Comparison of ENCODE assay signal across 27 cellular contexts in the genomic region with DNA sequence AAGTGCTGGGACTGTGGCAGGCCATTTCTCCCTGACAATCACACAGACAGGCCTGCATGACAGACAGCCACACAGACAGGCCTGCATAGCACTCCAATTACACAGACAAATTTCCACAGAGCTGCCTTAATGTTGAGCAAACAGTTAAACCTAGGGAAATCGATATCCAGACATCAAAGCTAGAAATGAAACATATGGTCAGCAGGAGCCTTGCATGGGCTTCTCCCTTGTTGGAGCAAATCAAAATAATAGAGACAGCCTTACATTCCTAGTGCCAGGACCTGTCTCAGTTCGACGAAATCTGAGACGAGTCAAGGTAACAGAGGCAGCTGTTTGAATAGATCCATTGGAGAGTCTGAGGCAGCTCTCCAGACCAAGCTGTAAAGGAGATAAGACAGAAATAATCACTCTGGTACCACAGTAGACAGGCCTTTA. TPM values are rescaled to one million over a fixed set of nuclear protein-coding genes. Genes with fewer than 3 reads are reported as not detected.
DNase-seq lines count a peak whose midpoint lies in the region; ATAC-seq, FAIRE-seq and TF ChIP-seq lines count a peak whose summit lies in the region.
"Had no signal": no experiment of that assay in that cellular context is flagged by ENCODE, and none has a peak within 500 bp of the region (broad histone marks: within the 10 kb centered on the region; RNA-seq: fewer than 3 reads in every experiment).

No MANE protein-coding gene starts in this region.

- H3K27me3 Mint-ChIP-seq in GM23338 (ENCODE audit: insufficient read depth, low read depth, poor library complexity) (peaks cover 11% of the 10 kb centered on the region), nephron (ENCODE audit: low read depth) (no peaks in the 10 kb centered on the region)
- peaks cover 3% of the 10 kb centered on the region for H3K27me3 Mint-ChIP-seq in activated T-helper 2 cell treated with anti-CD3 and anti-CD28 coated beads, Interferon-gamma antibody, Interleukin-2, Interleukin-4, amounts not matched to agents 10 μg/mL and 5 μg/mL and 100 μg/mL, durations not matched to agents 14 hours and 24 hours and 36 hours (ENCODE audit: low read depth)

- H3K4me3 Mint-ChIP-seq in GM23338 (no peak overlapping the region), nephron (peak overlapping the region in 1 of 3 experiments; percentile 21)
- no peak overlapping the region for H3K4me3 Mint-ChIP-seq in activated T-helper 2 cell treated with anti-CD3 and anti-CD28 coated beads, Interferon-gamma antibody, Interleukin-2, Interleukin-4, amounts not matched to agents 10 μg/mL and 5 μg/mL and 100 μg/mL, durations not matched to agents 14 hours and 24 hours and 36 hours (ENCODE audit: low read depth)
- H3K4me3 Mint-ChIP-seq: activated T-cell treated with anti-CD3 and anti-CD28 coated beads, Interleukin-2, amount 50 U/mL, for 24 hours; stimulated activated naive B cell treated with anti-CD40 and anti-IgM and Interleukin-4, amounts not matched to agents 10 μg/mL and 1 μg/mL and 100 μg/mL, for 72 hours had no signal

- no peaks in the 10 kb centered on the region for H3F3A ChIP-seq in GM23338 (replicated peaks; ENCODE audit: low read depth)

- TF ChIP-seq POLR2A in K562 (conservative IDR thresholded peaks at IDR 0.05), result no peak

- POLR2A ChIA-PET in K562 (lab: Yijun Ruan, JAX), result interaction anchor here (0.6 to 1.0 kb wide), 2 partner anchors 8 to 382 kb away, joined by 3 to 4 read pairs; no protein-coding TSS in a partner anchor
- POLR2A ChIA-PET in OCI-LY7 (lab: Charles Lee), result no interaction called here

- H3K9me3 ChIP-seq in K562 (replicated peaks; ENCODE audit: control insufficient read depth, insufficient read depth, low read depth, low read length) (no peaks in the 10 kb centered on the region; the same call in 1 of the 2 replicates), OCI-LY7 (ENCODE audit: low read length) (no peaks in the 10 kb centered on the region)
- H3K9me3 ChIP-seq: Caco-2, gastroesophageal sphincter, HAP-1, right atrium auricular region, suprapubic skin had no signal

- H3K36me3 ChIP-seq in GM23338 (ENCODE audit: insufficient read depth) (0 out of 2 replicates have a peak, but pooled peaks cover 9% of the 10 kb centered on the region), K562 (ENCODE audit: control insufficient read depth, insufficient read depth, low read length) (no peaks in the 10 kb centered on the region), OCI-LY7 (ENCODE audit: insufficient read depth, low read length) (no peaks in the 10 kb centered on the region)
- H3K36me3 ChIP-seq: BLaER1 treated with 17β-estradiol and CSF1 and Interleukin-3, amounts not matched to agents 10 nM and 100 nM; gastroesophageal sphincter; HAP-1; right atrium auricular region; suprapubic skin had no signal

- H4K20me1 ChIP-seq in GM23338 (replicated peaks; ENCODE audit: insufficient read depth), result no peaks in the 10 kb centered on the region
- H4K20me1 ChIP-seq in K562 (replicated peaks; ENCODE audit: control insufficient read depth, insufficient read depth, low read length), result no peaks in the 10 kb centered on the region
- no peaks in the 10 kb centered on the region for H4K20me1 ChIP-seq in OCI-LY7 (ENCODE audit: insufficient read depth, low read length)
- H4K20me1 ChIP-seq: BLaER1 treated with 17β-estradiol and CSF1 and Interleukin-3, amounts not matched to agents 10 nM and 100 nM had no signal

- H3K27me3 ChIP-seq in GM23338 (ENCODE audit: insufficient read depth) (no peaks in the 10 kb centered on the region), K562 (ENCODE audit: control insufficient read depth in 2 of 2, insufficient read depth in 2 of 2, low read length in 2 of 2) (peaks cover 0 to 10% of the 10 kb centered on the region in 2 experiments; a peak in 1 of 5 replicates)
- H3K27me3 ChIP-seq: BLaER1 treated with 17β-estradiol and CSF1 and Interleukin-3, amounts not matched to agents 10 nM and 100 nM; gastroesophageal sphincter; right atrium auricular region; suprapubic skin had no signal

- H3K4me1 Mint-ChIP-seq in GM23338 (peaks cover 32% of the 10 kb centered on the region), nephron (peaks cover 66% of the 10 kb centered on the region)
- no peaks in the 10 kb centered on the region for H3K4me1 Mint-ChIP-seq in activated T-helper 2 cell treated with anti-CD3 and anti-CD28 coated beads, Interferon-gamma antibody, Interleukin-2, Interleukin-4, amounts not matched to agents 10 μg/mL and 5 μg/mL and 100 μg/mL, durations not matched to agents 14 hours and 24 hours and 36 hours (ENCODE audit: low read depth)
- H3K4me1 Mint-ChIP-seq: stimulated activated naive B cell treated with anti-CD40 and anti-IgM and Interleukin-4, amounts not matched to agents 10 μg/mL and 1 μg/mL and 100 μg/mL, for 72 hours had no signal

- intact Hi-C loops in K562 (cut with micrococcal nuclease), result no loop called here
- intact Hi-C loops in activated T-helper 2 cell treated with anti-CD3 and anti-CD28 coated beads, Interferon-gamma antibody, Interleukin-2, Interleukin-4, amounts not matched to agents 10 μg/mL and 5 μg/mL and 100 μg/mL, durations not matched to agents 14 hours and 24 hours and 36 hours (cut with micrococcal nuclease), result no loop called here
- intact Hi-C loops in OCI-LY7 (cut with micrococcal nuclease; ENCODE audit: unreplicated experiment), result no loop called here

- TF ChIP-seq CTCF in GM23338 (conservative IDR thresholded peaks at IDR 0.05; ENCODE audit: low read depth in 2 of 2), result no peak
- no peak for TF ChIP-seq CTCF in K562 (IDR thresholded peaks at IDR 0.05 in 2 of 3, conservative IDR thresholded peaks at IDR 0.05 in 1 of 3; ENCODE audit: insufficient read depth in 2 of 3, low read depth in 1 of 3, low read length in 3 of 3)
- TF ChIP-seq CTCF in nephron (IDR thresholded peaks at IDR 0.05; ENCODE audit: unreplicated experiment in 3 of 3), result no peak
- TF ChIP-seq CTCF in OCI-LY7 (conservative IDR thresholded peaks at IDR 0.05; ENCODE audit: low read length), result no peak

- H3K9ac ChIP-seq in K562 (ENCODE audit: insufficient read depth in 1 of 2, low read depth in 2 of 2, low read length in 2 of 2), result no peak overlapping the region
- H3K9ac ChIP-seq: BLaER1 treated with 17β-estradiol and CSF1 and Interleukin-3, amounts not matched to agents 10 nM and 100 nM; parathyroid adenoma had no signal

- FAIRE-seq in K562 (lab: Jason Lieb, UNC), result no peak
- FAIRE-seq: GM19239 had no signal

- H3K27ac Mint-ChIP-seq in GM23338 (no peak overlapping the region), nephron (peak overlapping the region; percentile 88 to 97 (median 90))
- no peak overlapping the region for H3K27ac Mint-ChIP-seq in activated T-helper 2 cell treated with anti-CD3 and anti-CD28 coated beads, Interferon-gamma antibody, Interleukin-2, Interleukin-4, amounts not matched to agents 10 μg/mL and 5 μg/mL and 100 μg/mL, durations not matched to agents 14 hours and 24 hours and 36 hours
- H3K27ac Mint-ChIP-seq: activated T-cell treated with anti-CD3 and anti-CD28 coated beads, Interleukin-2, amount 50 U/mL, for 24 hours; stimulated activated naive B cell treated with anti-CD40 and anti-IgM and Interleukin-4, amounts not matched to agents 10 μg/mL and 1 μg/mL and 100 μg/mL, for 72 hours had no signal

- H3K79me2 ChIP-seq in GM23338 (replicated peaks; ENCODE audit: insufficient read depth) (no peaks in the 10 kb centered on the region), K562 (ENCODE audit: control insufficient read depth, insufficient read depth, low read length) (no peaks in the 10 kb centered on the region), OCI-LY7 (ENCODE audit: insufficient read depth, low read depth, low read length) (no peaks in the 10 kb centered on the region)
- H3K79me2 ChIP-seq: parathyroid adenoma had no signal

- no peak for ATAC-seq in GM23338
- ATAC-seq in K562, result no peak
- ATAC-seq in GM21447 (IDR thresholded peaks at IDR 0.05; ENCODE audit: unreplicated experiment), result no peak
- ATAC-seq: gastroesophageal sphincter; left ventricle myocardium superior; PC-3; Right ventricle myocardium inferior; stimulated activated naive B cell treated with anti-CD40 and anti-IgM and Interleukin-4, amounts not matched to agents 10 μg/mL and 1 μg/mL and 100 μg/mL, for 72 hours had no signal

- H3K9me1 ChIP-seq in K562 (ENCODE audit: control insufficient read depth, insufficient read depth, low read length), result no peaks in the 10 kb centered on the region

- H3K9me3 Mint-ChIP-seq in GM23338, result peaks cover 20% of the 10 kb centered on the region
- H3K9me3 Mint-ChIP-seq in nephron, result peaks cover 8% of the 10 kb centered on the region
- no peaks in the 10 kb centered on the region for H3K9me3 Mint-ChIP-seq in activated T-helper 2 cell treated with anti-CD3 and anti-CD28 coated beads, Interferon-gamma antibody, Interleukin-2, Interleukin-4, amounts not matched to agents 10 μg/mL and 5 μg/mL and 100 μg/mL, durations not matched to agents 14 hours and 24 hours and 36 hours
- H3K9me3 Mint-ChIP-seq: activated T-cell treated with anti-CD3 and anti-CD28 coated beads, Interleukin-2, amount 50 U/mL, for 24 hours had no signal

- H3K27ac ChIP-seq in GM23338 (ENCODE audit: low read depth) (no peak overlapping the region), K562 (ENCODE audit: extremely low read depth, low read depth, low read length) (no peak overlapping the region), OCI-LY7 (ENCODE audit: low read depth, low read length, poor library complexity, severe bottlenecking) (no peak overlapping the region)
- H3K27ac ChIP-seq: BLaER1 treated with 17β-estradiol and CSF1 and Interleukin-3, amounts not matched to agents 10 nM and 100 nM; gastroesophageal sphincter; parathyroid adenoma; right atrium auricular region; suprapubic skin had no signal

- peaks cover 11% of the 10 kb centered on the region for H3K9me2 ChIP-seq in GM23338 (ENCODE audit: insufficient read depth)
- no peaks in the 10 kb centered on the region for H3K9me2 ChIP-seq in OCI-LY7 (ENCODE audit: insufficient read depth, low read length)

- CTCF ChIA-PET in K562 (lab: Yijun Ruan, JAX; ENCODE audit: low intra/inter-chr PET ratio) (no interaction called here), OCI-LY7 (lab: Charles Lee; ENCODE audit: unreplicated experiment) (no interaction called here)

- TF ChIP-seq EP300 in K562 (IDR thresholded peaks at IDR 0.05; ENCODE audit: low read length), result no peak

- DNase-seq in GM23338 (ENCODE audit: low spot score), result no peak
- DNase-seq in NCI-H146 treated with DMSO at 0.1 percent for 48 hours (lab: John Stamatoyannopoulos, UW; ENCODE audit: unreplicated experiment), result peak; percentile 51
- DNase-seq in K562 (ENCODE audit: extremely low read depth in 1 of 4, low spot score in 3 of 4), result peak in 1 of 4 experiments; percentile 14
- no peak for DNase-seq in activated T-helper 2 cell treated with anti-CD3 and anti-CD28 coated beads, Interferon-gamma antibody, Interleukin-2, Interleukin-4, amounts not matched to agents 10 μg/mL and 5 μg/mL and 100 μg/mL, durations not matched to agents 14 hours and 24 hours and 36 hours (ENCODE audit: low spot score)
- DNase-seq in OCI-LY7 (ENCODE audit: low spot score), result no peak
- DNase-seq in stimulated activated CD4-positive, alpha-beta T cell treated with anti-CD3 and anti-CD28 coated beads, Interleukin-12 subunit alpha, Interleukin-12 subunit beta, amount 100 ng/mL, for 4 hours, result no peak
- DNase-seq: activated CD4-positive, alpha-beta T cell treated with anti-CD3 and anti-CD28 coated beads for 48 hours; activated T-cell treated with anti-CD3 and anti-CD28 coated beads, Interleukin-2, amount 50 U/mL, for 24 hours; Caco-2; DND-41; KBM-7; left ventricle myocardium superior; NCI-H1417 treated with DMSO at 0.1 percent for 48 hours; PC-3; stimulated activated CD4-positive, alpha-beta T cell treated with anti-CD3 and anti-CD28 coated beads, Interleukin-15, amount 100 ng/mL, for 24 hours; stimulated activated naive B cell treated with anti-CD40 and anti-IgM and Interleukin-4, amounts not matched to agents 10 μg/mL and 1 μg/mL and 100 μg/mL, for 72 hours had no signal

- no TSS peak for BruUV-seq in K562 (replicated peaks; lab: Mats Ljungman, UMichigan)
- no TSS peak for BruUV-seq in OCI-LY7 (replicated peaks; lab: Mats Ljungman, UMichigan)

- WGBS in K562 (ENCODE audit: insufficient coverage, low coverage, missing lambda C conversion rate), result 4% methylated on average over 4 of the region's 4 CpGs

- in situ Hi-C loops in K562 (cut with MboI), result no loop called here

- H3K4me2 ChIP-seq in GM23338 (no peak overlapping the region), K562 (ENCODE audit: insufficient read depth, low read length) (no peak overlapping the region), OCI-LY7 (ENCODE audit: low read length) (no peak overlapping the region)
- H3K4me2 ChIP-seq: BLaER1 treated with 17β-estradiol and CSF1 and Interleukin-3, amounts not matched to agents 10 nM and 100 nM had no signal

- H2AFZ ChIP-seq in GM23338 (0 out of 2 replicates have a peak overlapping the region, but pooled peaks have one; percentile 61), K562 (ENCODE audit: low read depth, low read length) (0 out of 2 replicates have a peak overlapping the region, but pooled peaks have one; percentile 6), OCI-LY7 (ENCODE audit: low read length) (no peak overlapping the region)
- H2AFZ ChIP-seq: parathyroid adenoma had no signal

- H3K4me3 ChIP-seq in GM23338 (no peak overlapping the region), K562 (no peak overlapping the region), OCI-LY7 (ENCODE audit: low read depth, low read length, poor library complexity, severe bottlenecking) (no peak overlapping the region)
- H3K4me3 ChIP-seq: BLaER1 treated with 17β-estradiol and CSF1 and Interleukin-3, amounts not matched to agents 10 nM and 100 nM; gastroesophageal sphincter; HAP-1; right atrium auricular region; suprapubic skin had no signal

- H3K36me3 Mint-ChIP-seq in GM23338 (ENCODE audit: low read depth), result peaks cover 25% of the 10 kb centered on the region
- H3K36me3 Mint-ChIP-seq in nephron (ENCODE audit: low read depth), result no peaks in the 10 kb centered on the region
- H3K36me3 Mint-ChIP-seq in activated T-helper 2 cell treated with anti-CD3 and anti-CD28 coated beads, Interferon-gamma antibody, Interleukin-2, Interleukin-4, amounts not matched to agents 10 μg/mL and 5 μg/mL and 100 μg/mL, durations not matched to agents 14 hours and 24 hours and 36 hours (ENCODE audit: low read depth), result no peaks in the 10 kb centered on the region
- H3K36me3 Mint-ChIP-seq: stimulated activated naive B cell treated with anti-CD40 and anti-IgM and Interleukin-4, amounts not matched to agents 10 μg/mL and 1 μg/mL and 100 μg/mL, for 72 hours had no signal

- H3K4me1 ChIP-seq in GM23338 (ENCODE audit: insufficient read depth) (peaks cover 31% of the 10 kb centered on the region), K562 (replicated peaks in 1 of 2; ENCODE audit: control insufficient read depth in 2 of 2, insufficient read depth in 2 of 2, low read length in 2 of 2) (no peaks in the 10 kb centered on the region), OCI-LY7 (ENCODE audit: insufficient read depth, low read length, poor library complexity, severe bottlenecking) (peaks cover 4% of the 10 kb centered on the region)
- H3K4me1 ChIP-seq: BLaER1 treated with 17β-estradiol and CSF1 and Interleukin-3, amounts not matched to agents 10 nM and 100 nM; gastroesophageal sphincter; HAP-1; parathyroid adenoma; right atrium auricular region; suprapubic skin had no signal

- no peak for TF ChIP-seq RAD21 in K562 (CRISPR knock-in tag; conservative IDR thresholded peaks at IDR 0.05 in 1 of 2, IDR thresholded peaks at IDR 0.05 in 1 of 2)

RNA-seq across cellular contexts. Expression of a gene that starts 42.4 kb away (rescaled TPM):
- total RNA-seq in GM23338 (2014; rRNA removed; shearing (Covaris generic)), result 69.9 and 73.6 TPM in 2 replicates
- polyA plus RNA-seq in GM23338 (2016; fragmentation: Nextera tagmentation; extraction: Ambion mirVana), result 42.8 and 44.7 TPM in 2 replicates
- 0.28 and 0.65 TPM in 2 replicates for total RNA-seq in K562 (2011; cell fraction: chromatin; rRNA removed; ENCODE audit: low replicate concordance)
- total RNA-seq in K562 (2011; cell fraction: nucleolus; rRNA removed), result 0.33 TPM in 1 of 2 replicates, not detected in the other
- total RNA-seq in K562 (2011; cell fraction: nucleoplasm; rRNA removed), result 0.44 and 0.46 TPM in 2 replicates
- not detected in 2 replicates for total RNA-seq in K562 (2014; rRNA removed)
- total RNA-seq in K562 (2014; rRNA removed; fragmentation: Illumina TruSeq; extraction: Trizol), result 0.07 TPM in 1 of 2 replicates, not detected in the other
- total RNA-seq in K562 (2015; rRNA removed; fragmentation: Illumina TruSeq; extraction: Trizol), result 0.07 and 0.08 TPM in 2 replicates
- 0.13 and 0.16 TPM in 2 replicates for total RNA-seq in K562 (2021)
- polyA plus RNA-seq in K562 (2011; rRNA removed), result not detected in 2 replicates
- polyA plus RNA-seq in K562 (2011; cell fraction: cytosol; rRNA removed), result 0.03 TPM in 1 of 2 replicates, not detected in the other
- 0.07 and 0.11 TPM in 2 replicates for polyA plus RNA-seq in K562 (2011; cell fraction: nucleus; rRNA removed)
- not detected in 2 replicates for polyA plus RNA-seq in K562 (2012)
- not detected in 2 replicates for polyA plus RNA-seq in K562 (2014; fragmentation: Illumina TruSeq; extraction: Trizol)
- polyA plus RNA-seq in K562 (2014; fragmentation: Nextera tagmentation; extraction: Ambion mirVana), result not detected
- not detected in 2 replicates for polyA plus RNA-seq in K562 (2014; rRNA removed)
- polyA minus RNA-seq in K562 (2011; rRNA and poly(A)+ RNA removed), result 0.15 and 0.18 TPM in 2 replicates
- not detected in 2 replicates for polyA minus RNA-seq in K562 (2011; cell fraction: cytosol; rRNA and poly(A)+ RNA removed)
- polyA minus RNA-seq in K562 (2011; cell fraction: nucleus; rRNA and poly(A)+ RNA removed), result 0.40 and 0.89 TPM in 2 replicates
- 0.11 and 0.18 TPM in 2 replicates for total RNA-seq in activated T-helper 2 cell treated with anti-CD3 and anti-CD28 coated beads, Interferon-gamma antibody, Interleukin-2, Interleukin-4, amounts not matched to agents 10 μg/mL and 5 μg/mL and 100 μg/mL, durations not matched to agents 14 hours and 24 hours and 36 hours
- 0.21 and 0.44 TPM in 2 replicates for total RNA-seq in OCI-LY7 (2014; rRNA removed; shearing (Covaris generic))
- 0.34 and 0.35 TPM in 2 replicates for total RNA-seq in OCI-LY7 (2022)
- polyA plus RNA-seq: neural cell had no signal

Comparison
In these comparisons a context has a peak if more than half of its experiments do, and no peak if none do; other contexts are left out.
1. H3K27ac Mint-ChIP-seq: peak in nephron (3 of 3); none in GM23338 (single experiment) and activated T-helper 2 cell treated with anti-CD3 and anti-CD28 coated beads, Interferon-gamma antibody, Interleukin-2, Interleukin-4, amounts not matched to agents 10 μg/mL and 5 μg/mL and 100 μg/mL, durations not matched to agents 14 hours and 24 hours and 36 hours (single experiment).
2. RNA of a gene that starts 42.4 kb away (total RNA-seq): 69.9 to 73.6 TPM in GM23338; 0.21 to 0.44 TPM in OCI-LY7, 0.11 to 0.18 TPM in activated T-helper 2 cell treated with anti-CD3 and anti-CD28 coated beads, Interferon-gamma antibody, Interleukin-2, Interleukin-4, amounts not matched to agents 10 μg/mL and 5 μg/mL and 100 μg/mL, durations not matched to agents 14 hours and 24 hours and 36 hours and 0.07 to 0.65 TPM in K562; every median in the first group is over 10 times any median in the second.